Comparison of ENCODE assay signal across 18 cellular contexts in the genomic region with DNA sequence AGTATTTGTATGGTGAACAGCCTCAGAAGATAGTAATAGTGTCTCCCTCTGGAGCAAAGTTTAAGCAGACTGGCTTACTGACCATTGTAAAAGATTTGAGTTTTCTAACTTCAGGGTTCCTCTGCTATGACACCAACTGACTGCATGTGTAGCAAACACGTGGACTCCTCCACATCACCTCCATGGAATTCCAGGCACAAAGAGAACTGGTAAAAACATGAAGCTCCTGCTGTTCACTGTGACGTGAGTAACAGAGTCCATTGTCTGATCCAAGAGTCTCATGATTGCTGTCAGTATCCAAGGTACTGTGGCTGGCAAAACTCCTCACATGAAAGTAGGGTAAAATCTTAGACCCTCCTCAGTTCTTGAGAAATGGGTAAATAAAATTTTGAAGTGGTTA.
DNase-seq lines count a peak whose midpoint lies in the region; ATAC-seq, FAIRE-seq and TF ChIP-seq lines count a peak whose summit lies in the region.
"Had no signal": no experiment of that assay in that cellular context is flagged by ENCODE, and none has a peak within 500 bp of the region (broad histone marks: within the 10 kb centered on the region; RNA-seq: fewer than 3 reads in every experiment).

No MANE protein-coding gene starts in this region.

- POLR2A ChIA-PET in A549 (lab: Yijun Ruan, JAX), result no interaction called here
- POLR2A ChIA-PET in naive thymus-derived CD8-positive, alpha-beta T cell (lab: Charles Lee), result no interaction called here

- TF ChIP-seq CTCF in A549 (IDR thresholded peaks at IDR 0.05) (no peak), H9 (conservative IDR thresholded peaks at IDR 0.05) (no peak), astrocyte (IDR thresholded peaks at IDR 0.05; ENCODE audit: insufficient read depth, low read depth, low read length) (no peak), fibroblast of the aortic adventitia (IDR thresholded peaks at IDR 0.05; ENCODE audit: insufficient read depth, low read length) (no peak), MM.1S (IDR thresholded peaks at IDR 0.05; ENCODE audit: low read length) (no peak)

- peaks cover 27 to 29% of the 10 kb centered on the region in 2 experiments for H3K4me1 Mint-ChIP-seq in H9
- H3K4me1 Mint-ChIP-seq in astrocyte (ENCODE audit: low read depth, unreplicated experiment), result no peaks in the 10 kb centered on the region
- peaks cover 0 to 2% (median 0%) of the 10 kb centered on the region in 4 donors for H3K4me1 Mint-ChIP-seq in naive thymus-derived CD8-positive, alpha-beta T cell

- DNase-seq in A549 (ENCODE audit: low read depth in 1 of 2, low spot score in 1 of 2) (peak in 1 of 2 experiments; percentile 52), H9 (no peak), astrocyte (ENCODE audit: low read depth) (peak; percentile 77), fibroblast of the aortic adventitia (ENCODE audit: low read depth) (peak; percentile 55), MM.1S (no peak)
- no peak for DNase-seq in naive thymus-derived CD8-positive, alpha-beta T cell
- DNase-seq: activated naive CD4-positive, alpha-beta T cell; colonic mucosa; Kasumi-1; NCI-H1436; NCI-H2171; nucleus accumbens; Peyer's patch; right cardiac atrium; stimulated activated naive CD4-positive, alpha-beta T cell had no signal

- no peaks in the 10 kb centered on the region for H3K27me3 ChIP-seq in H9 (ENCODE audit: insufficient read depth, low read length)
- H3K27me3 ChIP-seq in astrocyte (ENCODE audit: insufficient read depth, low read length), result no peaks in the 10 kb centered on the region
- no peaks in the 10 kb centered on the region for H3K27me3 ChIP-seq in MM.1S (replicated peaks; ENCODE audit: insufficient read depth, low read length)
- H3K27me3 ChIP-seq: colonic mucosa, Peyer's patch, tibial nerve had no signal

- no peak overlapping the region for H2BK120ac ChIP-seq in H9 (ENCODE audit: low read depth, low read length, poor library complexity, severe bottlenecking)

- no peak for TF ChIP-seq POLR2A in A549 (IDR thresholded peaks at IDR 0.05; ENCODE audit: low read length)

- H3K36me3 ChIP-seq in astrocyte (ENCODE audit: insufficient read depth, low read length) (no peaks in the 10 kb centered on the region), MM.1S (replicated peaks; ENCODE audit: insufficient read depth, low read length) (no peaks in the 10 kb centered on the region)
- H3K36me3 ChIP-seq: colonic mucosa, Peyer's patch, tibial nerve had no signal

- H4K20me1 ChIP-seq in H9 (ENCODE audit: control insufficient read depth, insufficient read depth, insufficient read length) (no peaks in the 10 kb centered on the region), astrocyte (ENCODE audit: insufficient read depth, low read length) (no peaks in the 10 kb centered on the region), MM.1S (ENCODE audit: insufficient read depth, low read length) (no peaks in the 10 kb centered on the region)

- H3K18ac ChIP-seq in H9 (ENCODE audit: insufficient read length, low read depth, low read length), result no peak overlapping the region

- H3K9me3 ChIP-seq in A549 (no peaks in the 10 kb centered on the region), H9 (ENCODE audit: control insufficient read depth, low read depth, low read length) (no peaks in the 10 kb centered on the region), astrocyte (ENCODE audit: insufficient read depth, low read depth, low read length) (no peaks in the 10 kb centered on the region), MM.1S (replicated peaks; ENCODE audit: insufficient read depth, low read length) (no peaks in the 10 kb centered on the region)
- H3K9me3 ChIP-seq: colonic mucosa, Peyer's patch, tibial nerve had no signal

- H3K56ac ChIP-seq in H9 (ENCODE audit: insufficient read length, low read depth, low read length), result no peak overlapping the region

- H3K14ac ChIP-seq in H9 (ENCODE audit: insufficient read depth, low read length), result no peak overlapping the region

- peak overlapping the region; percentile 60 for H2BK12ac ChIP-seq in H9 (ENCODE audit: insufficient read length, low read depth, low read length)

- H2AFZ ChIP-seq in H9 (ENCODE audit: low read length), result no peak overlapping the region
- H2AFZ ChIP-seq in astrocyte (ENCODE audit: low read depth, low read length), result no peak overlapping the region
- no peak overlapping the region for H2AFZ ChIP-seq in MM.1S (ENCODE audit: low read length)

- H3K4me2 ChIP-seq in A549 (no peak overlapping the region), H9 (ENCODE audit: insufficient read depth, insufficient read length, low read length) (no peak overlapping the region), astrocyte (ENCODE audit: low read length) (peak overlapping the region; percentile 41), MM.1S (ENCODE audit: low read depth, low read length) (no peak overlapping the region)

- H4K5ac ChIP-seq in H9 (ENCODE audit: insufficient read length, low read depth, low read length), result no peak overlapping the region

- no peak overlapping the region for H3K4ac ChIP-seq in H9 (ENCODE audit: low read depth, low read length)

- H3K36me3 Mint-ChIP-seq in H9 (ENCODE audit: insufficient read depth in 1 of 3, low read depth in 3 of 3) (no peaks in the 10 kb centered on the region), astrocyte (ENCODE audit: low read depth, unreplicated experiment) (no peaks in the 10 kb centered on the region)
- H3K36me3 Mint-ChIP-seq in naive thymus-derived CD8-positive, alpha-beta T cell, result no peaks in the 10 kb centered on the region

- H3K9me2 ChIP-seq in MM.1S (replicated peaks; ENCODE audit: insufficient read depth, low read length), result no peaks in the 10 kb centered on the region

- H3K27ac Mint-ChIP-seq in H9, result no peak overlapping the region
- peak overlapping the region; percentile 27 for H3K27ac Mint-ChIP-seq in astrocyte (ENCODE audit: unreplicated experiment)
- H3K27ac Mint-ChIP-seq in naive thymus-derived CD8-positive, alpha-beta T cell, result no peak overlapping the region

- no peak overlapping the region for H2BK15ac ChIP-seq in H9 (ENCODE audit: low read depth, low read length)

- no peak overlapping the region for H3T11ph ChIP-seq in H9 (ENCODE audit: low read length)

- TF ChIP-seq RAD21 in A549 (conservative IDR thresholded peaks at IDR 0.05 in 1 of 2, IDR thresholded peaks at IDR 0.05 in 1 of 2), result no peak

- H2BK20ac ChIP-seq in H9 (ENCODE audit: low read depth, low read length, poor library complexity, severe bottlenecking), result no peak overlapping the region

- peaks cover 5% of the 10 kb centered on the region; the same call in 1 of the 3 replicates for H3K4me1 ChIP-seq in A549
- H3K4me1 ChIP-seq in H9 (ENCODE audit: insufficient read depth, low read length), result peaks cover 10% of the 10 kb centered on the region; the same call in 1 of the 2 replicates
- no peaks in the 10 kb centered on the region for H3K4me1 ChIP-seq in astrocyte (ENCODE audit: insufficient read depth, low read length)
- H3K4me1 ChIP-seq in MM.1S (ENCODE audit: low read length), result no peaks in the 10 kb centered on the region
- H3K4me1 ChIP-seq: colonic mucosa, Peyer's patch, tibial nerve had no signal

- WGBS in A549 (ENCODE audit: missing lambda C conversion rate), result 15% methylated on average over 2 of the region's 2 CpGs
- no CpG with 5 or more reads among the region's 2 CpGs for WGBS in H9 (ENCODE audit: extremely low coverage, insufficient read length, low lambda C conversion rate)

- no peak overlapping the region for H3K9ac ChIP-seq in H9 (ENCODE audit: extremely low read depth, insufficient read length, low read length)
- peak overlapping the region; percentile 62 for H3K9ac ChIP-seq in astrocyte (ENCODE audit: low read length)
- no peak overlapping the region for H3K9ac ChIP-seq in MM.1S (ENCODE audit: low read length)

- peak overlapping the region in 1 of 2 experiments; percentile 57; a peak in 3 of 6 replicates for H3K27ac ChIP-seq in A549
- no peak overlapping the region for H3K27ac ChIP-seq in H9 (ENCODE audit: insufficient read length, low read depth, low read length)
- peak overlapping the region; percentile 42 for H3K27ac ChIP-seq in astrocyte (ENCODE audit: low read depth, low read length)
- no peak overlapping the region for H3K27ac ChIP-seq in MM.1S (ENCODE audit: low read length)
- H3K27ac ChIP-seq: colonic mucosa, Peyer's patch, tibial nerve had no signal

- no peak overlapping the region for H4K91ac ChIP-seq in H9 (ENCODE audit: insufficient read length, low read depth, low read length)

- no peaks in the 10 kb centered on the region for H3F3A ChIP-seq in MM.1S (ENCODE audit: insufficient read depth, low read length)

- H3K9me3 Mint-ChIP-seq in H9, result peaks cover 0 to 33% of the 10 kb centered on the region in 2 experiments; a peak in 4 of 5 replicates
- no peaks in the 10 kb centered on the region for H3K9me3 Mint-ChIP-seq in astrocyte (ENCODE audit: unreplicated experiment)
- H3K9me3 Mint-ChIP-seq in naive thymus-derived CD8-positive, alpha-beta T cell, result peaks cover 0 to 2% (median 0%) of the 10 kb centered on the region in 9 donors

- FAIRE-seq in A549 (lab: Jason Lieb, UNC) (peak; percentile 95), astrocyte (lab: Jason Lieb, UNC) (no peak)

- ATAC-seq in A549 (peak; percentile 50 to 51; a peak in 3 of 6 replicates), HG03108 (IDR thresholded peaks at IDR 0.05; ENCODE audit: unreplicated experiment) (no peak), GM18861 (IDR thresholded peaks at IDR 0.05; ENCODE audit: unreplicated experiment) (no peak)
- ATAC-seq in naive thymus-derived CD8-positive, alpha-beta T cell, result no peak
- ATAC-seq: right cardiac atrium had no signal

- TF ChIP-seq EP300 in A549 (IDR thresholded peaks at IDR 0.05), result no peak

- H4K8ac ChIP-seq in H9 (replicated peaks; ENCODE audit: insufficient read length, low read depth, low read length), result no peak overlapping the region

- H3K23me2 ChIP-seq in H9 (ENCODE audit: insufficient read length, low read depth, low read length, poor library complexity, severe bottlenecking), result no peaks in the 10 kb centered on the region

- H3K4me3 Mint-ChIP-seq in H9 (no peak overlapping the region), astrocyte (ENCODE audit: unreplicated experiment) (no peak overlapping the region)
- H3K4me3 Mint-ChIP-seq in naive thymus-derived CD8-positive, alpha-beta T cell, result no peak overlapping the region

- H3K4me3 ChIP-seq in A549 (no peak overlapping the region), astrocyte (ENCODE audit: insufficient read depth, low read depth, low read length) (no peak overlapping the region), fibroblast of the aortic adventitia (ENCODE audit: low read depth, low read length) (no peak overlapping the region), MM.1S (ENCODE audit: low read length) (no peak overlapping the region)
- H3K4me3 ChIP-seq: colonic mucosa, Peyer's patch, tibial nerve had no signal

- no peaks in the 10 kb centered on the region for H3K27me3 Mint-ChIP-seq in H9 (ENCODE audit: low read depth)
- H3K27me3 Mint-ChIP-seq in astrocyte (ENCODE audit: low read depth, unreplicated experiment), result no peaks in the 10 kb centered on the region
- no peaks in the 10 kb centered on the region for H3K27me3 Mint-ChIP-seq in naive thymus-derived CD8-positive, alpha-beta T cell

- CTCF ChIA-PET in A549 (lab: Yijun Ruan, JAX), result no interaction called here

- H3K79me1 ChIP-seq in H9 (ENCODE audit: insufficient read depth, low read depth, low read length, poor library complexity, severe bottlenecking), result no peaks in the 10 kb centered on the region

- H2AK5ac ChIP-seq in H9 (ENCODE audit: insufficient read length, low read length), result no peak overlapping the region

- no peaks in the 10 kb centered on the region for H3K79me2 ChIP-seq in H9 (ENCODE audit: insufficient read depth, low read length)
- H3K79me2 ChIP-seq in astrocyte (ENCODE audit: insufficient read depth, low read length), result no peaks in the 10 kb centered on the region
- no peaks in the 10 kb centered on the region for H3K79me2 ChIP-seq in MM.1S (ENCODE audit: low read length)

- no peak overlapping the region for H3K23ac ChIP-seq in H9 (ENCODE audit: insufficient read length, low read depth, low read length)

- H2BK5ac ChIP-seq in H9 (ENCODE audit: insufficient read length, low read length), result no peak overlapping the region

Comparison
In these comparisons a context has a peak if more than half of its experiments do, and no peak if none do; other contexts are left out.
1. ATAC-seq: peak in A549 (2 of 2); none in HG03108 (single experiment), GM18861 (single experiment) and naive thymus-derived CD8-positive, alpha-beta T cell (0 of 2).
2. DNase-seq: peak in astrocyte (single experiment) and fibroblast of the aortic adventitia (single experiment); none in H9 (single experiment), MM.1S (single experiment) and naive thymus-derived CD8-positive, alpha-beta T cell (0 of 10).